17 cellular contexts compared by ENCODE assay signal in genomic region chr5:83740741-83741140, GRCh38. TPM values are rescaled to one million over a fixed set of nuclear protein-coding genes. Genes with fewer than 3 reads are reported as not detected.
A peak's percentile ranks its signal among the peaks of the same experiment; 100 is the strongest.
DNase-seq lines count a peak whose midpoint lies in the region; ATAC-seq, FAIRE-seq and TF ChIP-seq lines count a peak whose summit lies in the region.
"Had no signal": no experiment of that assay in that cellular context is flagged by ENCODE, and none has a peak within 500 bp of the region (broad histone marks: within the 10 kb centered on the region; RNA-seq: fewer than 3 reads in every experiment).

No MANE protein-coding gene starts in this region.

- H3K9me3 ChIP-seq in DOHH2 (ENCODE audit: control insufficient read depth, insufficient read depth, low read length) (no peaks in the 10 kb centered on the region), pancreas (no peaks in the 10 kb centered on the region)
- H3K9me3 ChIP-seq: mucosa of descending colon, tibial nerve had no signal

- no peak for DNase-seq in pancreas
- no peak for DNase-seq in NCI-H524 (lab: John Stamatoyannopoulos, UW)
- no peak for DNase-seq in endothelial cell (ENCODE audit: low spot score)
- DNase-seq in globus pallidus (ENCODE audit: low spot score), result no peak
- DNase-seq: activated CD4-positive, CD25-positive, alpha-beta regulatory T cell treated with anti-CD3 and anti-CD28 coated beads, Interleukin-2, amount 50 U/mL, for 72 hours; activated naive CD8-positive, alpha-beta T cell treated with anti-CD3 and anti-CD28 coated beads, Interleukin-2, amount 50 U/mL, for 24 hours; CD4-positive, alpha-beta T cell; glutamatergic neuron; kidney glomerular epithelial cell; mucosa of descending colon; NCI-H1092 had no signal

- no peaks in the 10 kb centered on the region for H3K79me2 ChIP-seq in DOHH2 (ENCODE audit: control insufficient read depth, low read length)

- no peaks in the 10 kb centered on the region for H3K9me2 ChIP-seq in DOHH2 (replicated peaks; ENCODE audit: control insufficient read depth, low read length)

- H3F3A ChIP-seq in DOHH2 (ENCODE audit: control insufficient read depth, insufficient read depth), result no peaks in the 10 kb centered on the region; the same call in 1 of the 2 replicates

- peaks cover 41% of the 10 kb centered on the region for H3K4me1 ChIP-seq in DOHH2 (ENCODE audit: control insufficient read depth, low read length)
- no peaks in the 10 kb centered on the region for H3K4me1 ChIP-seq in pancreas
- H3K4me1 ChIP-seq: tibial nerve had no signal

- H3K27ac Mint-ChIP-seq in endothelial cell (ENCODE audit: unreplicated experiment), result no peak overlapping the region
- H3K27ac Mint-ChIP-seq: activated naive CD8-positive, alpha-beta T cell treated with anti-CD3 and anti-CD28 coated beads, Interleukin-2, amount 50 U/mL, for 24 hours; CD4-positive, alpha-beta T cell; progenitor cell of endocrine pancreas had no signal

- H3K4me3 ChIP-seq in DOHH2 (ENCODE audit: low read length), result peak overlapping the region; percentile 40
- no peak overlapping the region for H3K4me3 ChIP-seq in pancreas
- H3K4me3 ChIP-seq: mucosa of descending colon, tibial nerve had no signal

- TF ChIP-seq CTCF in DOHH2 (IDR thresholded peaks at IDR 0.05; ENCODE audit: low read depth, low read length, poor library complexity, severe bottlenecking), result no peak
- no peak for TF ChIP-seq CTCF in pancreas (IDR thresholded peaks at IDR 0.05)
- no peak for TF ChIP-seq CTCF in endothelial cell (IDR thresholded peaks at IDR 0.05; ENCODE audit: unreplicated experiment)

- ATAC-seq in GM19043 (IDR thresholded peaks at IDR 0.05; ENCODE audit: low read depth, unreplicated experiment), result peak; percentile 69
- ATAC-seq in HG02571 (IDR thresholded peaks at IDR 0.05; ENCODE audit: unreplicated experiment), result peak; percentile 84
- ATAC-seq in HG03342 (IDR thresholded peaks at IDR 0.05; ENCODE audit: unreplicated experiment), result peak; percentile 87
- ATAC-seq in pancreas, result no peak
- ATAC-seq: activated naive CD8-positive, alpha-beta T cell treated with anti-CD3 and anti-CD28 coated beads, Interleukin-2, amount 50 U/mL, for 24 hours had no signal

- H3K27me3 ChIP-seq in DOHH2 (ENCODE audit: control insufficient read depth, low read length), result no peaks in the 10 kb centered on the region
- no peaks in the 10 kb centered on the region for H3K27me3 ChIP-seq in pancreas
- H3K27me3 ChIP-seq: tibial nerve had no signal

- peak overlapping the region; percentile 59 for H3K4me2 ChIP-seq in DOHH2 (ENCODE audit: low read length)

- H3K27ac ChIP-seq in DOHH2 (ENCODE audit: low read depth, low read length), result peak overlapping the region; percentile 48
- H3K27ac ChIP-seq in pancreas, result no peak overlapping the region
- H3K27ac ChIP-seq: tibial nerve had no signal

- no peaks in the 10 kb centered on the region for H4K20me1 ChIP-seq in DOHH2 (ENCODE audit: control insufficient read depth, insufficient read depth, low read depth, low read length)

- no peak for FAIRE-seq in pancreas (lab: Jason Lieb, UNC)

- H3K9me3 Mint-ChIP-seq in endothelial cell (ENCODE audit: unreplicated experiment), result no peaks in the 10 kb centered on the region
- H3K9me3 Mint-ChIP-seq: activated naive CD8-positive, alpha-beta T cell treated with anti-CD3 and anti-CD28 coated beads, Interleukin-2, amount 50 U/mL, for 24 hours; CD4-positive, alpha-beta T cell had no signal

- H3K36me3 ChIP-seq in DOHH2 (ENCODE audit: control insufficient read depth, low read length) (no peaks in the 10 kb centered on the region), pancreas (no peaks in the 10 kb centered on the region)
- H3K36me3 ChIP-seq: tibial nerve had no signal

- no peaks in the 10 kb centered on the region for H3K4me1 Mint-ChIP-seq in endothelial cell (ENCODE audit: unreplicated experiment)
- H3K4me1 Mint-ChIP-seq: activated naive CD8-positive, alpha-beta T cell treated with anti-CD3 and anti-CD28 coated beads, Interleukin-2, amount 50 U/mL, for 24 hours had no signal

- H3K36me3 Mint-ChIP-seq in endothelial cell (ENCODE audit: low read depth, unreplicated experiment), result peaks cover 4% of the 10 kb centered on the region

- WGBS in pancreas, 2 donors, result 67 to 74% methylated on average over 2 of the region's 2 CpGs

- H3K27me3 Mint-ChIP-seq in endothelial cell (ENCODE audit: unreplicated experiment), result peaks cover 3% of the 10 kb centered on the region
- H3K27me3 Mint-ChIP-seq: activated naive CD8-positive, alpha-beta T cell treated with anti-CD3 and anti-CD28 coated beads, Interleukin-2, amount 50 U/mL, for 24 hours had no signal

- intact Hi-C loops in pancreas (cut with DNase I), result no loop called here

- H3K4me3 Mint-ChIP-seq in endothelial cell (ENCODE audit: unreplicated experiment), result no peak overlapping the region
- H3K4me3 Mint-ChIP-seq: activated naive CD8-positive, alpha-beta T cell treated with anti-CD3 and anti-CD28 coated beads, Interleukin-2, amount 50 U/mL, for 24 hours; CD4-positive, alpha-beta T cell had no signal

RNA-seq across cellular contexts. Expression of gene HAPLN1, which starts 20.1 kb away (rescaled TPM):
- total RNA-seq in pancreas, result not detected
- under 1 TPM in 1 of 2 donors, not detected in 1; 0.02 TPM for polyA plus RNA-seq in pancreas
- total RNA-seq in endothelial cell (ENCODE audit: unreplicated experiment), result 42.1 TPM
- total RNA-seq: CD4-positive, alpha-beta T cell; tibial nerve had no signal

Comparison
In these comparisons a context has a peak if more than half of its experiments do, and no peak if none do; other contexts are left out.
1. ATAC-seq: peak in GM19043 (single experiment), HG02571 (single experiment) and HG03342 (single experiment); none in pancreas (0 of 4).
2. RNA of gene HAPLN1, which starts 20.1 kb away (total RNA-seq): 42.1 TPM in endothelial cell (single experiment); not detected in pancreas; every median in the first group is over 10 times any median in the second.